Comparison of ENCODE assay signal across 12 cellular contexts in genomic region chr2:73035899-73036778, GRCh38. TPM values are rescaled to one million over a fixed set of nuclear protein-coding genes. Genes with fewer than 3 reads are reported as not detected.
DNase-seq lines count a peak whose midpoint lies in the region; ATAC-seq and TF ChIP-seq lines count a peak whose summit lies in the region.
"Had no signal": no experiment of that assay in that cellular context is flagged by ENCODE, and none has a peak within 500 bp of the region (broad histone marks: within the 10 kb centered on the region; RNA-seq: fewer than 3 reads in every experiment).

No MANE protein-coding gene starts in this region.

- H3K4me1 ChIP-seq in breast epithelium: no peaks in the 10 kb centered on the region

- intact Hi-C loops in breast epithelium (cut with DNase I; ENCODE audit: low total_unique reads): no loop called here

- H3K36me3 ChIP-seq in GM06990 (ENCODE audit: control insufficient read depth, insufficient read depth, low read length): no peaks in the 10 kb centered on the region; the same call in 1 of the 2 replicates
- H3K36me3 ChIP-seq in breast epithelium: no peaks in the 10 kb centered on the region

- H3K27ac ChIP-seq in cingulate gyrus (ENCODE audit: low read depth, low read length) (peak overlapping the region; percentile 48), breast epithelium (no peak overlapping the region)

- no peaks in the 10 kb centered on the region for H3K9me3 ChIP-seq in breast epithelium

- no peak for ATAC-seq in GM21447 (IDR thresholded peaks at IDR 0.05; ENCODE audit: unreplicated experiment)
- ATAC-seq: left colon; stimulated activated naive CD8-positive, alpha-beta T cell treated with anti-CD3 and anti-CD28 coated beads, Interleukin-15, Interleukin-2, amounts not matched to agents 100 U/mL and 50 U/mL, for 24 hours had no signal

- H3K4me3 ChIP-seq in GM06990 (replicated peaks; ENCODE audit: low read depth, low read length): no peak overlapping the region
- H3K4me3 ChIP-seq in NB4 (ENCODE audit: low read depth, low read length): no peak overlapping the region
- H3K4me3 ChIP-seq in breast epithelium: no peak overlapping the region

- peak; percentile 30 for TF ChIP-seq CTCF in GM06990 (IDR thresholded peaks at IDR 0.05; ENCODE audit: insufficient read depth, low read length, poor library complexity, severe bottlenecking)
- TF ChIP-seq CTCF in NB4 (IDR thresholded peaks at IDR 0.05; ENCODE audit: low read depth, low read length): peak; percentile 37
- TF ChIP-seq CTCF in breast epithelium (IDR thresholded peaks at IDR 0.05): no peak

- TF ChIP-seq POLR2A in NB4 (IDR thresholded peaks at IDR 0.05; ENCODE audit: extremely low read depth, insufficient read length) (no peak), breast epithelium (IDR thresholded peaks at IDR 0.05) (no peak)

- no peak for DNase-seq in GM06990 (ENCODE audit: extremely low read depth, insufficient read length)
- DNase-seq in NB4 (ENCODE audit: low read depth): peak; percentile 77
- peak; percentile 58 for DNase-seq in midbrain (lab: John Stamatoyannopoulos, UW)
- DNase-seq in SIG-M5 (lab: John Stamatoyannopoulos, UW): no peak
- no peak for DNase-seq in breast epithelium (ENCODE audit: low spot score in 2 of 2)
- DNase-seq in foreskin melanocyte: no peak
- DNase-seq: activated T-cell treated with anti-CD3 and anti-CD28 coated beads, Interleukin-2, amount 50 U/mL, for 1 hour; DMS153; left colon; stimulated activated naive CD8-positive, alpha-beta T cell treated with anti-CD3 and anti-CD28 coated beads, Interleukin-15, Interleukin-2, amounts not matched to agents 100 U/mL and 50 U/mL, for 24 hours had no signal

- H3K27me3 ChIP-seq in GM06990 (replicated peaks; ENCODE audit: control insufficient read depth, insufficient read depth, low read length) (no peaks in the 10 kb centered on the region), breast epithelium (no peaks in the 10 kb centered on the region)

RNA-seq across cellular contexts. Expression of gene SFXN5, which starts 35.4 kb away (rescaled TPM):
- 10 to 100 TPM in 2 of 3 donors, 1 to 10 TPM in 1; 6.7 to 19.6 (median 12.8) TPM for total RNA-seq in breast epithelium

Comparison
In these comparisons a context has a peak if more than half of its experiments do, and no peak if none do; other contexts are left out.
1. DNase-seq: peak in NB4 (single experiment) and midbrain (single experiment); none in GM06990 (single experiment), SIG-M5 (single experiment), breast epithelium (0 of 2) and foreskin melanocyte (single experiment).
2. CTCF ChIP-seq: peak in GM06990 (single experiment) and NB4 (single experiment); none in breast epithelium (0 of 3).